In the genomic region with DNA sequence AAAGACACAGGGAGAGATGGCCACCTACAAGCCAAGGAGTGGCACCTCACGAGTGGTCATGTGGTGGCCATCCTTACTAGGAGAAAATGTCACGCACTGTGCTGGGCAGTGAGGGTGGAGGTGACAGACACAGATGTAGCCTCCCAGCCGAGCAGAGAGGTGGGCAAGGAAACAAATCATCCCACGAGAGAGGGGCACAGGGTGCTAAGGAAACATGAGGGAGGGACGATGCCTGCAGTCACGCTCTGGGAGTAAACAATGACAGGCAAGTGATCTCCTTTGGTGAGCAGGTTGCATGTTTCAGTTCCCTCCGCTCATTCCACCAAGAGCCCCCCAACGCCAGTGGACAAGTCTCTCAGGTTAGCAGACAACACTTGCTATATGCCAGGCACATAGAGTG, we compare ENCODE assay signal across 20 cellular contexts.
DNase-seq lines count a peak whose midpoint lies in the region; ATAC-seq and TF ChIP-seq lines count a peak whose summit lies in the region.
"Had no signal": no experiment of that assay in that cellular context is flagged by ENCODE, and none has a peak within 500 bp of the region (broad histone marks: within the 10 kb centered on the region; RNA-seq: fewer than 3 reads in every experiment).

No MANE protein-coding gene starts in this region.

- no peak overlapping the region for H4K8ac ChIP-seq in neuronal stem cell (ENCODE audit: low read depth, low read length)

- no peak for TF ChIP-seq CTCF in gastroesophageal sphincter (IDR thresholded peaks at IDR 0.05)
- no peak for TF ChIP-seq CTCF in MM.1S (IDR thresholded peaks at IDR 0.05; ENCODE audit: low read length)

- H3K4me1 Mint-ChIP-seq in activated CD8-positive, alpha-beta memory T cell treated with anti-CD3 and anti-CD28 coated beads, Interleukin-2, amount 10 ng/mL, durations not matched to agents 7 days and 5 days = peaks cover 78% of the 10 kb centered on the region
- H3K4me1 Mint-ChIP-seq in T-helper 17 cell = peaks cover 52% of the 10 kb centered on the region
- peaks cover 62% of the 10 kb centered on the region for H3K4me1 Mint-ChIP-seq in central memory CD8-positive, alpha-beta T cell

- H3K79me1 ChIP-seq in neuronal stem cell (ENCODE audit: low read depth, low read length) = no peaks in the 10 kb centered on the region

- H4K20me1 ChIP-seq in MM.1S (ENCODE audit: insufficient read depth, low read length) = no peaks in the 10 kb centered on the region
- H4K20me1 ChIP-seq: BLaER1 had no signal

- no peak overlapping the region for H2BK5ac ChIP-seq in neuronal stem cell (ENCODE audit: low read length)

- no peak for TF ChIP-seq EP300 in gastroesophageal sphincter (IDR thresholded peaks at IDR 0.05)

- no CpG with 5 or more reads among the region's 8 CpGs for WGBS in neuronal stem cell (ENCODE audit: extremely low coverage in 2 of 2, insufficient read length in 2 of 2, insufficient replicate concordance in 1 of 2), 2 donors
- 73 to 90% methylated on average over 2 to 8 of the region's 8 CpGs for WGBS in gastroesophageal sphincter (ENCODE audit: low coverage in 1 of 2), 2 donors

- no peak overlapping the region for H2AK5ac ChIP-seq in neuronal stem cell (ENCODE audit: low read depth, low read length)

- H3K18ac ChIP-seq in neuronal stem cell (ENCODE audit: low read length) = peak overlapping the region; percentile 38

- no peaks in the 10 kb centered on the region for H3K27me3 Mint-ChIP-seq in activated CD8-positive, alpha-beta memory T cell treated with anti-CD3 and anti-CD28 coated beads, Interleukin-2, amount 10 ng/mL, durations not matched to agents 7 days and 5 days
- no peaks in the 10 kb centered on the region for H3K27me3 Mint-ChIP-seq in T-helper 17 cell
- H3K27me3 Mint-ChIP-seq in central memory CD8-positive, alpha-beta T cell = no peaks in the 10 kb centered on the region

- H3K9me3 ChIP-seq in T-helper 17 cell (ENCODE audit: control insufficient read depth, low read length, poor library complexity, severe bottlenecking) (no peaks in the 10 kb centered on the region), neuronal stem cell (replicated peaks in 1 of 2; ENCODE audit: control insufficient read depth in 2 of 2, insufficient read depth in 1 of 2, low read depth in 1 of 2, low read length in 2 of 2) (no peaks in the 10 kb centered on the region), gastroesophageal sphincter (no peaks in the 10 kb centered on the region), MM.1S (replicated peaks; ENCODE audit: insufficient read depth, low read length) (no peaks in the 10 kb centered on the region)
- H3K9me3 ChIP-seq: adrenal gland, BLaER1 had no signal

- peak overlapping the region; percentile 38 for H3K23ac ChIP-seq in neuronal stem cell (ENCODE audit: low read depth, low read length, poor library complexity)

- H3K4me2 ChIP-seq in neuronal stem cell (ENCODE audit: insufficient read depth, low read length, poor library complexity, severe bottlenecking) (no peak overlapping the region), MM.1S (ENCODE audit: low read depth, low read length) (no peak overlapping the region)
- H3K4me2 ChIP-seq: BLaER1 had no signal

- no peak for DNase-seq in activated CD8-positive, alpha-beta memory T cell treated with anti-CD3 and anti-CD28 coated beads, Interleukin-2, amount 10 ng/mL, durations not matched to agents 7 days and 5 days
- no peak for DNase-seq in activated CD8-positive, alpha-beta memory T cell treated with anti-CD3 and anti-CD28 coated beads, Interleukin-2, amount 50 U/mL, for 48 hours
- DNase-seq in T-helper 17 cell = no peak
- DNase-seq in central memory CD8-positive, alpha-beta T cell (ENCODE audit: low spot score in 2 of 2) = no peak
- DNase-seq in neuronal stem cell (ENCODE audit: low spot score) = no peak
- DNase-seq in MM.1S = no peak
- DNase-seq: HFFc6, IMR-90, left ventricle myocardium superior, NCI-H1417 treated with DMSO at 0.1 percent for 48 hours, NCI-H526, nucleus accumbens had no signal

- H3K36me3 Mint-ChIP-seq in activated CD8-positive, alpha-beta memory T cell treated with anti-CD3 and anti-CD28 coated beads, Interleukin-2, amount 10 ng/mL, durations not matched to agents 7 days and 5 days = peaks cover 8% of the 10 kb centered on the region
- H3K36me3 Mint-ChIP-seq in T-helper 17 cell (ENCODE audit: low read depth) = peaks cover 2% of the 10 kb centered on the region
- H3K36me3 Mint-ChIP-seq in central memory CD8-positive, alpha-beta T cell (ENCODE audit: insufficient read depth) = peaks cover 30% of the 10 kb centered on the region

- H3K27ac ChIP-seq in neuronal stem cell (replicated peaks; ENCODE audit: low read length) = no peak overlapping the region
- no peak overlapping the region for H3K27ac ChIP-seq in gastroesophageal sphincter
- no peak overlapping the region for H3K27ac ChIP-seq in MM.1S (ENCODE audit: low read length)
- H3K27ac ChIP-seq: adrenal gland, BLaER1, coronary artery, HL-60, RWPE1 had no signal

- H2BK120ac ChIP-seq in neuronal stem cell (ENCODE audit: low read depth, low read length) = no peak overlapping the region

- H3K4me3 ChIP-seq in neuronal stem cell (ENCODE audit: low read length in 2 of 2) (no peak overlapping the region), gastroesophageal sphincter (no peak overlapping the region), MM.1S (ENCODE audit: low read length) (no peak overlapping the region)
- H3K4me3 ChIP-seq: adrenal gland, BLaER1, coronary artery had no signal

- H4K91ac ChIP-seq in neuronal stem cell (ENCODE audit: low read depth, low read length, poor library complexity) = no peak overlapping the region

- no peaks in the 10 kb centered on the region for H3K9me2 ChIP-seq in MM.1S (replicated peaks; ENCODE audit: insufficient read depth, low read length)

- H3K9me3 Mint-ChIP-seq in activated CD8-positive, alpha-beta memory T cell treated with anti-CD3 and anti-CD28 coated beads, Interleukin-2, amount 10 ng/mL, durations not matched to agents 7 days and 5 days (ENCODE audit: low read depth) = no peaks in the 10 kb centered on the region
- H3K9me3 Mint-ChIP-seq in central memory CD8-positive, alpha-beta T cell = no peaks in the 10 kb centered on the region
- H3K9me3 Mint-ChIP-seq: HFFc6 had no signal

- TF ChIP-seq POLR2A in gastroesophageal sphincter (IDR thresholded peaks at IDR 0.05) = no peak

- H3K27ac Mint-ChIP-seq in activated CD8-positive, alpha-beta memory T cell treated with anti-CD3 and anti-CD28 coated beads, Interleukin-2, amount 10 ng/mL, durations not matched to agents 7 days and 5 days = peak overlapping the region; percentile 30
- peak overlapping the region; percentile 97 for H3K27ac Mint-ChIP-seq in T-helper 17 cell
- peak overlapping the region; percentile 84 for H3K27ac Mint-ChIP-seq in central memory CD8-positive, alpha-beta T cell (ENCODE audit: low read depth)
- H3K27ac Mint-ChIP-seq: HFFc6 had no signal

- no peaks in the 10 kb centered on the region for H3K27me3 ChIP-seq in neuronal stem cell (ENCODE audit: control insufficient read depth in 3 of 3, insufficient read depth in 3 of 3, low read depth in 1 of 3, low read length in 3 of 3)
- H3K27me3 ChIP-seq in gastroesophageal sphincter = no peaks in the 10 kb centered on the region
- no peaks in the 10 kb centered on the region for H3K27me3 ChIP-seq in MM.1S (replicated peaks; ENCODE audit: insufficient read depth, low read length)
- H3K27me3 ChIP-seq: adrenal gland had no signal

- peak overlapping the region; percentile 60 for H2AFZ ChIP-seq in neuronal stem cell (ENCODE audit: low read length)
- no peak overlapping the region for H2AFZ ChIP-seq in MM.1S (ENCODE audit: low read length)

- H3K79me2 ChIP-seq in MM.1S (ENCODE audit: low read length) = no peaks in the 10 kb centered on the region

- no peak for ATAC-seq in activated CD8-positive, alpha-beta memory T cell treated with anti-CD3 and anti-CD28 coated beads, Interleukin-2, amount 10 ng/mL, durations not matched to agents 7 days and 5 days
- no peak for ATAC-seq in T-helper 17 cell
- no peak for ATAC-seq in central memory CD8-positive, alpha-beta T cell (replicated peaks; ENCODE audit: extremely low read depth, poor library complexity, severe bottlenecking)
- no peak for ATAC-seq in gastroesophageal sphincter
- ATAC-seq in HG03442 (IDR thresholded peaks at IDR 0.05; ENCODE audit: unreplicated experiment) = no peak
- ATAC-seq: left ventricle myocardium superior, SK-N-SH treated with all-trans-retinoic acid at 6 μM for 48 hours had no signal

- no peak overlapping the region for H3K9ac ChIP-seq in neuronal stem cell (ENCODE audit: low read depth, low read length, poor library complexity)
- no peak overlapping the region for H3K9ac ChIP-seq in MM.1S (ENCODE audit: low read length)
- H3K9ac ChIP-seq: BLaER1 had no signal

- no peak overlapping the region for H3K14ac ChIP-seq in neuronal stem cell (ENCODE audit: low read length)

- no peak overlapping the region for H2BK15ac ChIP-seq in neuronal stem cell (ENCODE audit: low read length)

- H3K4me1 ChIP-seq in neuronal stem cell (ENCODE audit: control insufficient read depth in 2 of 2, insufficient read depth in 1 of 2, low read depth in 1 of 2, low read length in 2 of 2) (peaks cover 10 to 11% of the 10 kb centered on the region in 2 donors), gastroesophageal sphincter (peaks cover 0 to 18% (median 0%) of the 10 kb centered on the region in 3 donors), MM.1S (ENCODE audit: low read length) (peaks cover 27% of the 10 kb centered on the region)

- peaks cover 28% of the 10 kb centered on the region for H3F3A ChIP-seq in MM.1S (ENCODE audit: insufficient read depth, low read length)

- CTCF ChIA-PET in activated CD8-positive, alpha-beta memory T cell treated with anti-CD3 and anti-CD28 coated beads, Interleukin-2, amount 10 ng/mL, durations not matched to agents 7 days and 5 days (lab: Charles Lee) = interaction anchor here (0.6 to 5.8 kb wide), 4 partner anchors 11 to 106 kb away, joined by 3 to 45 read pairs (median 14); a partner anchor contains a TSS

- no peak overlapping the region for H3K4me3 Mint-ChIP-seq in activated CD8-positive, alpha-beta memory T cell treated with anti-CD3 and anti-CD28 coated beads, Interleukin-2, amount 10 ng/mL, durations not matched to agents 7 days and 5 days
- H3K4me3 Mint-ChIP-seq in T-helper 17 cell = peak overlapping the region; percentile 55
- H3K4me3 Mint-ChIP-seq in central memory CD8-positive, alpha-beta T cell = peak overlapping the region; percentile 24
- H3K4me3 Mint-ChIP-seq: HFFc6 had no signal

- H3K36me3 ChIP-seq in neuronal stem cell (replicated peaks in 1 of 2; ENCODE audit: control insufficient read depth in 2 of 2, insufficient read depth in 2 of 2, low read length in 2 of 2) (no peaks in the 10 kb centered on the region), gastroesophageal sphincter (no peaks in the 10 kb centered on the region), MM.1S (replicated peaks; ENCODE audit: insufficient read depth, low read length) (no peaks in the 10 kb centered on the region)
- H3K36me3 ChIP-seq: adrenal gland, BLaER1 had no signal

- no peak overlapping the region for H3K4ac ChIP-seq in neuronal stem cell (ENCODE audit: low read length)

- peak overlapping the region; percentile 16 for H2BK12ac ChIP-seq in neuronal stem cell (ENCODE audit: low read length)

Comparison
In these comparisons a context has a peak if more than half of its experiments do, and no peak if none do; other contexts are left out.
1. H3K27ac Mint-ChIP-seq: peak in every context shown above with its lines; median percentile 97 in T-helper 17 cell; 84 in central memory CD8-positive, alpha-beta T cell; 30 in activated CD8-positive, alpha-beta memory T cell treated with anti-CD3 and anti-CD28 coated beads, Interleukin-2, amount 10 ng/mL, durations not matched to agents 7 days and 5 days.